Comparison of ENCODE assay signal across 1 cellular context in the genomic region with DNA sequence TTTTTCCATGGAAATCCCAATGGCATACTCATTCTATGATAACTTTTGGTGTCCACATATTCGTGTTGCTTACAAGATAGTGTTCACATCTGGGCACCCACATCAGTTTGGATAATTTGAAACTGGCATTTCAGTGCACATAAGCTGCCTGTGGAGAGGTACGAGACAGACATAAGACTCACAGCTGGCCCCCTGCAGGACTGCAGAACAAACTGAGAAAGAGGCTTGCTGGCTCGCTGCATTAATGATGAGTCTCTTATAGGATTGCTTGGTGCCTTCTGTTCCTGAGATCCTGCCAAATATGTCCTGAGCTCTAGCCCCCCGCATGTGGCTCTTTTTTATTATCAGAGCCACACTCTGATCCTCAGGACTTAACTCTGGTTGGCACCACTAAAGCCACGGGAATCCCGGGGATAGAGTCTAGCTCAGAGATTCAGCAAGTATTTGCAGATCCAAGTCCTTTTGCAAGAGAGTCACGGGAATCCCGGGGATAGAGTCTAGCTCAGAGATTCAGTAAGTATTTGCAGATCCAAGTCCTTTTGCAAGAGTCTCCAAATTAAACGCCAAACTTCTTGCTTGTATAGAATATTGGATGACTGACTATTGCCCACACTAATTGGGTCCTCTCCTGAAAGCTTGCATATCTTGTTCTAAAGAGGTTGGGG.
TF ChIP-seq lines count a peak whose summit lies in the region.

No MANE protein-coding gene starts in this region.

TF ChIP-seq in GM23338, 12 proteins besides CTCF, POLR2A, EP300 and RAD21 (continued from another document):
- TF ChIP-seq, protein P1, sequence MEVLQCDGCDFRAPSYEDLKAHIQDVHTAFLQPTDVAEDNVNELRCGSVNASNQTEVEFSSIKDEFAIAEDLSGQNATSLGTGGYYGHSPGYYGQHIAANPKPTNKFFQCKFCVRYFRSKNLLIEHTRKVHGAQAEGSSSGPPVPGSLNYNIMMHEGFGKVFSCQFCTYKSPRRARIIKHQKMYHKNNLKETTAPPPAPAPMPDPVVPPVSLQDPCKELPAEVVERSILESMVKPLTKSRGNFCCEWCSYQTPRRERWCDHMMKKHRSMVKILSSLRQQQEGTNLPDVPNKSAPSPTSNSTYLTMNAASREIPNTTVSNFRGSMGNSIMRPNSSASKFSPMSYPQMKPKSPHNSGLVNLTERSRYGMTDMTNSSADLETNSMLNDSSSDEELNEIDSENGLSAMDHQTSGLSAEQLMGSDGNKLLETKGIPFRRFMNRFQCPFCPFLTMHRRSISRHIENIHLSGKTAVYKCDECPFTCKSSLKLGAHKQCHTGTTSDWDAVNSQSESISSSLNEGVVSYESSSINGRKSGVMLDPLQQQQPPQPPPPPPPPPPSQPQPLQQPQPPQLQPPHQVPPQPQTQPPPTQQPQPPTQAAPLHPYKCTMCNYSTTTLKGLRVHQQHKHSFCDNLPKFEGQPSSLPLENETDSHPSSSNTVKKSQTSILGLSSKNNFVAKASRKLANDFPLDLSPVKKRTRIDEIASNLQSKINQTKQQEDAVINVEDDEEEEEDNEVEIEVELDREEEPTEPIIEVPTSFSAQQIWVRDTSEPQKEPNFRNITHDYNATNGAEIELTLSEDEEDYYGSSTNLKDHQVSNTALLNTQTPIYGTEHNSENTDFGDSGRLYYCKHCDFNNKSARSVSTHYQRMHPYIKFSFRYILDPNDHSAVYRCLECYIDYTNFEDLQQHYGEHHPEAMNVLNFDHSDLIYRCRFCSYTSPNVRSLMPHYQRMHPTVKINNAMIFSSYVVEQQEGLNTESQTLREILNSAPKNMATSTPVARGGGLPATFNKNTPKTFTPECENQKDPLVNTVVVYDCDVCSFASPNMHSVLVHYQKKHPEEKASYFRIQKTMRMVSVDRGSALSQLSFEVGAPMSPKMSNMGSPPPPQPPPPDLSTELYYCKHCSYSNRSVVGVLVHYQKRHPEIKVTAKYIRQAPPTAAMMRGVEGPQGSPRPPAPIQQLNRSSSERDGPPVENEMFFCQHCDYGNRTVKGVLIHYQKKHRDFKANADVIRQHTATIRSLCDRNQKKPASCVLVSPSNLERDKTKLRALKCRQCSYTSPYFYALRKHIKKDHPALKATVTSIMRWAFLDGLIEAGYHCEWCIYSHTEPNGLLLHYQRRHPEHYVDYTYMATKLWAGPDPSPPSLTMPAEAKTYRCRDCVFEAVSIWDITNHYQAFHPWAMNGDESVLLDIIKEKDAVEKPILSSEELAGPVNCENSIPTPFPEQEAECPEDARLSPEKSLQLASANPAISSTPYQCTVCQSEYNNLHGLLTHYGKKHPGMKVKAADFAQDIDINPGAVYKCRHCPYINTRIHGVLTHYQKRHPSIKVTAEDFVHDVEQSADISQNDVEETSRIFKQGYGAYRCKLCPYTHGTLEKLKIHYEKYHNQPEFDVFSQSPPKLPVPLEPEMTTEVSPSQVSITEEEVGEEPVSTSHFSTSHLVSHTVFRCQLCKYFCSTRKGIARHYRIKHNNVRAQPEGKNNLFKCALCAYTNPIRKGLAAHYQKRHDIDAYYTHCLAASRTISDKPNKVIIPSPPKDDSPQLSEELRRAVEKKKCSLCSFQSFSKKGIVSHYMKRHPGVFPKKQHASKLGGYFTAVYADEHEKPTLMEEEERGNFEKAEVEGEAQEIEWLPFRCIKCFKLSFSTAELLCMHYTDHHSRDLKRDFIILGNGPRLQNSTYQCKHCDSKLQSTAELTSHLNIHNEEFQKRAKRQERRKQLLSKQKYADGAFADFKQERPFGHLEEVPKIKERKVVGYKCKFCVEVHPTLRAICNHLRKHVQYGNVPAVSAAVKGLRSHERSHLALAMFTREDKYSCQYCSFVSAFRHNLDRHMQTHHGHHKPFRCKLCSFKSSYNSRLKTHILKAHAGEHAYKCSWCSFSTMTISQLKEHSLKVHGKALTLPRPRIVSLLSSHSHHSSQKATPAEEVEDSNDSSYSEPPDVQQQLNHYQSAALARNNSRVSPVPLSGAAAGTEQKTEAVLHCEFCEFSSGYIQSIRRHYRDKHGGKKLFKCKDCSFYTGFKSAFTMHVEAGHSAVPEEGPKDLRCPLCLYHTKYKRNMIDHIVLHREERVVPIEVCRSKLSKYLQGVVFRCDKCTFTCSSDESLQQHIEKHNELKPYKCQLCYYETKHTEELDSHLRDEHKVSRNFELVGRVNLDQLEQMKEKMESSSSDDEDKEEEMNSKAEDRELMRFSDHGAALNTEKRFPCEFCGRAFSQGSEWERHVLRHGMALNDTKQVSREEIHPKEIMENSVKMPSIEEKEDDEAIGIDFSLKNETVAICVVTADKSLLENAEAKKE (CRISPR knock-in tag; IDR thresholded peaks at IDR 0.05), result no peak
TF ChIP-seq in GM23338: peak in this region for 0.
